In the genomic region with DNA sequence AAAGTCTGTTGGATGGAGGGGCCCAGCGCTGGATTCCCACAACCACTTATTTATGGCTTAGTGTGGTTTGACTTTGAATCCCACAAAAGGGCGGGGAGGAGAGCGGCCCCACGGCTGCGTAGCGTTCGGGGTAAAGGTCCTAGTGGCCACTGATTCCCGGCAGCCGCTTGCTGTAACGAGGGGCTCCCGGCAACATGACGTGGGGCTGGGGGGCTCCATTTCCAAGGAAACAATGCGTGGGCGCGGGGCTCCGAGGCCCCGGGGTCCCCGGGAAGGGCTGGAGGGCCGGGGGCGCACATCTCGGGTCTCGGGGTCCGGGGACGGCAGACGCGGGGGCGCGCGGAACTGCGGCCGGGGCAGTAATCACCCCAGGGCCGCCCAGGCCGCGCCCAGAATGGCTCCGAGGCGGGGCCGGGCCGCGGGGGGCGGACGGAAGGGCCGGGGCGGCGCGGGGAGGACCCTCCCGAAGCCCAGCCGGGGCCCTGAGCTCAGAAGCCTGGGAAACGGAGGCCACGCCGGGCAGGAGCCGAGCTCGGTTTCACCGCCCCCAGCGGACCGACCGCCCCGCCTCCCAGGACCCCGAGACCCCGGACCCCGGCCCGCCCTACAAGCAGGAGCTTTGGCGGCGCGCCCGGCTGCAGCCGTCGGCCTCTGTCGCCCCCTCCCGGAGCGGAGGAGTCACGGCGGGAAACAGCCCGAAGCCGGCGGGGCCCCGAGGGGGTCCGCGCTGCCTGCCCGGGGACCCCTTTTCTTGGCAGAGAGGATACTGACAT, we compare ENCODE assay signal across 8 cellular contexts. TPM values are rescaled to one million over a fixed set of nuclear protein-coding genes. Genes with fewer than 3 reads are reported as not detected.
DNase-seq lines count a peak whose midpoint lies in the region; ATAC-seq and TF ChIP-seq lines count a peak whose summit lies in the region.

No MANE protein-coding gene starts in this region.

- peak; percentile 25 to 34 for TF ChIP-seq POLR2A in Peyer's patch (IDR thresholded peaks at IDR 0.05)

- no peaks in the 10 kb centered on the region for H3F3A ChIP-seq in neural cell (ENCODE audit: insufficient read depth, low read length, poor library complexity, severe bottlenecking)

- TF ChIP-seq CTCF in Peyer's patch (IDR thresholded peaks at IDR 0.05) = peak; percentile 63 to 96 (median 81)
- TF ChIP-seq CTCF in neural cell (IDR thresholded peaks at IDR 0.05; ENCODE audit: poor library complexity, severe bottlenecking) = peak; percentile 93

- peaks cover 25% of the 10 kb centered on the region for H3K27me3 Mint-ChIP-seq in stimulated activated naive CD8-positive, alpha-beta T cell treated with anti-CD3 and anti-CD28 coated beads, Interleukin-15, amount 100 ng/mL, for 72 hours

- H3K79me2 ChIP-seq in neural cell (replicated peaks; ENCODE audit: insufficient read depth, low read length) = no peaks in the 10 kb centered on the region

- H3K27ac ChIP-seq in Peyer's patch (peak overlapping the region; percentile 83 to 95 (median 86)), neural cell (ENCODE audit: low read length) (peak overlapping the region; percentile 62)

- peak overlapping the region; percentile 92 for H3K9ac ChIP-seq in neural cell (ENCODE audit: low read length)

- DNase-seq in COLO829 (ENCODE audit: low spot score) (peak; percentile 67), Peyer's patch (peak; percentile 64 to 88 (median 88)), fibroblast of the conjunctiva (ENCODE audit: low read depth) (peak; percentile 71)
- DNase-seq in activated T-helper 9 cell treated with anti-CD3 and anti-CD28 coated beads, Interleukin-2, amount 50 U/mL, for 16 hours (ENCODE audit: low read depth) = peak; percentile 63
- peak; percentile 75 to 88 for DNase-seq in stimulated activated naive CD8-positive, alpha-beta T cell treated with anti-CD3 and anti-CD28 coated beads, Interleukin-15, amount 100 ng/mL, for 72 hours

- H3K27me3 ChIP-seq in Peyer's patch = no peaks in the 10 kb centered on the region
- H3K27me3 ChIP-seq in neural cell (ENCODE audit: insufficient read depth, low read depth, low read length) = peaks cover 28% of the 10 kb centered on the region

- peaks cover 37% of the 10 kb centered on the region for H3K4me1 Mint-ChIP-seq in stimulated activated naive CD8-positive, alpha-beta T cell treated with anti-CD3 and anti-CD28 coated beads, Interleukin-15, amount 100 ng/mL, for 72 hours

- peak; percentile 19 for TF ChIP-seq EP300 in neural cell (conservative IDR thresholded peaks at IDR 0.05; ENCODE audit: poor library complexity, severe bottlenecking)

- H4K20me1 ChIP-seq in neural cell (ENCODE audit: insufficient read depth) = no peaks in the 10 kb centered on the region

- ATAC-seq in GM19395 (IDR thresholded peaks at IDR 0.05; ENCODE audit: unreplicated experiment) (peak; percentile 87), HG03565 (IDR thresholded peaks at IDR 0.05; ENCODE audit: unreplicated experiment) (peak; percentile 67)
- ATAC-seq in stimulated activated naive CD8-positive, alpha-beta T cell treated with anti-CD3 and anti-CD28 coated beads, Interleukin-15, amount 100 ng/mL, for 72 hours = peak; percentile 84

- H3K27ac Mint-ChIP-seq in stimulated activated naive CD8-positive, alpha-beta T cell treated with anti-CD3 and anti-CD28 coated beads, Interleukin-15, amount 100 ng/mL, for 72 hours = peak overlapping the region; percentile 96 to 97

- TF ChIP-seq RAD21 in neural cell (conservative IDR thresholded peaks at IDR 0.05) = peak; percentile 79

- peak overlapping the region; percentile 87 to 96 for H3K4me3 Mint-ChIP-seq in stimulated activated naive CD8-positive, alpha-beta T cell treated with anti-CD3 and anti-CD28 coated beads, Interleukin-15, amount 100 ng/mL, for 72 hours

- H3K4me3 ChIP-seq in Peyer's patch = peak overlapping the region; percentile 73 to 88 (median 82)
- peak overlapping the region; percentile 89 for H3K4me3 ChIP-seq in neural cell (ENCODE audit: low read length)

- peak overlapping the region; percentile 76 for H2AFZ ChIP-seq in neural cell (ENCODE audit: low read depth, low read length)

- peaks cover 0 to 9% (median 3%) of the 10 kb centered on the region in 4 donors for H3K4me1 ChIP-seq in Peyer's patch

- H3K9me3 ChIP-seq in Peyer's patch (no peaks in the 10 kb centered on the region), neural cell (ENCODE audit: low read length) (no peaks in the 10 kb centered on the region)

- H3K36me3 ChIP-seq in Peyer's patch (no peaks in the 10 kb centered on the region), neural cell (ENCODE audit: insufficient read depth, low read length) (no peaks in the 10 kb centered on the region)

- H3K4me2 ChIP-seq in neural cell (ENCODE audit: low read length) = peak overlapping the region; percentile 94

- H3K9me2 ChIP-seq in neural cell (ENCODE audit: insufficient read depth, low read length) = no peaks in the 10 kb centered on the region

- H3K9me3 Mint-ChIP-seq in stimulated activated naive CD8-positive, alpha-beta T cell treated with anti-CD3 and anti-CD28 coated beads, Interleukin-15, amount 100 ng/mL, for 72 hours = no peaks in the 10 kb centered on the region

TF ChIP-seq in neural cell, 6 proteins besides CTCF, POLR2A, EP300 and RAD21:
- TF ChIP-seq SMC3 (conservative IDR thresholded peaks at IDR 0.05; ENCODE audit: poor library complexity) = peak; percentile 78
- no peak for TF ChIP-seq EZH2 (IDR thresholded peaks at IDR 0.05; ENCODE audit: borderline replicate concordance, insufficient read depth, low read length, poor library complexity, severe bottlenecking)
- TF ChIP-seq TAF1 (IDR thresholded peaks at IDR 0.05; ENCODE audit: low read depth) = no peak
- peak; percentile 41 for TF ChIP-seq REST (IDR thresholded peaks at IDR 0.05; ENCODE audit: borderline replicate concordance)
- TF ChIP-seq POLR2AphosphoS5 (IDR thresholded peaks at IDR 0.05) = peak; percentile 87
- TF ChIP-seq MXI1 (conservative IDR thresholded peaks at IDR 0.05; ENCODE audit: poor library complexity, severe bottlenecking) = peak; percentile 50
TF ChIP-seq in neural cell: peak in this region for 4.

RNA-seq across cellular contexts. Expression of gene MLPH, which starts 11.9 kb away (rescaled TPM):
- 100 to 1,000 TPM in 3 of 4 donors, 10 to 100 TPM in 1; 82.5 to 195 (median 116) TPM for total RNA-seq in Peyer's patch
- not detected in 2 replicates for polyA plus RNA-seq in neural cell
- polyA minus RNA-seq in neural cell = not detected in 2 replicates

Comparison
In these comparisons a context has a peak if more than half of its experiments do, and no peak if none do; other contexts are left out.
1. Peak in every context shown above with its lines: DNase-seq, ATAC-seq, H3K4me3 ChIP-seq and H3K27ac ChIP-seq.